Comparison of ENCODE assay signal across 8 cellular contexts in genomic region chr12:53295070-53295890, GRCh38. TPM values are rescaled to one million over a fixed set of nuclear protein-coding genes. Genes with fewer than 3 reads are reported as not detected.
DNase-seq lines count a peak whose midpoint lies in the region; ATAC-seq, FAIRE-seq and TF ChIP-seq lines count a peak whose summit lies in the region.

TSS of gene PFDN5 (plus strand) at chr12:53295542. CDS start at chr12:53295568, 26 bp downstream.

- peaks cover 32% of the 10 kb centered on the region for H3K79me2 ChIP-seq in keratinocyte (ENCODE audit: control insufficient read depth, insufficient read depth, low read length)

- no peaks in the 10 kb centered on the region for H4K20me1 ChIP-seq in keratinocyte (ENCODE audit: control insufficient read depth, extremely low read depth, insufficient read depth, low read length)

- ATAC-seq in GM19023 (IDR thresholded peaks at IDR 0.05; ENCODE audit: unreplicated experiment) (peak; percentile 73), HG03280 (IDR thresholded peaks at IDR 0.05; ENCODE audit: unreplicated experiment) (peak; percentile 79)
- ATAC-seq in activated CD4-positive, CD25-positive, alpha-beta regulatory T cell treated with anti-CD3 and anti-CD28 coated beads, Interleukin-2, amount 50 U/mL, for 24 hours, result peak; percentile 89 to 90

- peak; percentile 85 for DNase-seq in AG08396 (ENCODE audit: low spot score)
- DNase-seq in NCI-H345 treated with DMSO at 0.1 percent for 48 hours (lab: John Stamatoyannopoulos, UW; ENCODE audit: unreplicated experiment), result peak; percentile 90
- peak; percentile 92 for DNase-seq in cerebellar cortex (ENCODE audit: low spot score)
- peak; percentile 38 for DNase-seq in keratinocyte (ENCODE audit: low read depth, low spot score)
- peak; percentile 69 to 70 for DNase-seq in stimulated activated CD4-positive, alpha-beta T cell treated with anti-CD3 and anti-CD28 coated beads, Interleukin-15, amount 100 ng/mL, for 1 hour (ENCODE audit: low read depth in 1 of 2, low spot score in 1 of 2)

- H3K27ac ChIP-seq in keratinocyte (ENCODE audit: control insufficient read depth, insufficient read depth, low read length), result peak within 1 kb of the TSS; percentile 70

- H3K4me2 ChIP-seq in keratinocyte (ENCODE audit: control insufficient read depth, extremely low read depth, insufficient read depth, low read depth, low read length), result peak within 1 kb of the TSS; percentile 94

- peak within 1 kb of the TSS; percentile 67 to 96 (median 75) for H3K4me3 ChIP-seq in keratinocyte (ENCODE audit: control insufficient read depth in 2 of 3, extremely low read depth in 1 of 3, insufficient read depth in 2 of 3, low read depth in 1 of 3, low read length in 3 of 3)

- peaks cover 5 to 31% of the 10 kb centered on the region in 2 experiments for H3K36me3 ChIP-seq in keratinocyte (ENCODE audit: control insufficient read depth in 2 of 2, extremely low read depth in 1 of 2, insufficient read depth in 2 of 2, low read length in 2 of 2)

- H2AFZ ChIP-seq in keratinocyte (ENCODE audit: control insufficient read depth, low read length), result peak within 1 kb of the TSS; percentile 98

- peaks cover 22% of the 10 kb centered on the region for H3K4me1 ChIP-seq in keratinocyte (ENCODE audit: control insufficient read depth, extremely low read depth, insufficient read depth, low read length)

- FAIRE-seq in keratinocyte (lab: Jason Lieb, UNC), result peak; percentile 58

- no peaks in the 10 kb centered on the region for H3K9me3 ChIP-seq in keratinocyte (ENCODE audit: control insufficient read depth, low read depth, low read length)

- peak within 1 kb of the TSS; percentile 89 for H3K9ac ChIP-seq in keratinocyte (ENCODE audit: control insufficient read depth, extremely low read depth, insufficient read depth, low read length)

- no peaks in the 10 kb centered on the region for H3K9me1 ChIP-seq in keratinocyte (ENCODE audit: control insufficient read depth, extremely low read depth, insufficient read depth, low read length)

- TF ChIP-seq CTCF in keratinocyte (optimal IDR thresholded peaks at IDR 0.05 in 1 of 3, IDR thresholded peaks at IDR 0.05 in 1 of 3, conservative IDR thresholded peaks at IDR 0.05 in 1 of 3; ENCODE audit: extremely low read depth in 1 of 3, insufficient read depth in 2 of 3, low read length in 3 of 3), result no peak

- dilution Hi-C loops in keratinocyte (cut with MboI; ENCODE audit: extremely low pct_ligation_motif_present, low sequenced_read_pairs), result no loop called here

- H3K27me3 ChIP-seq in keratinocyte (ENCODE audit: control insufficient read depth, extremely low read depth, insufficient read depth, low read length), result no peaks in the 10 kb centered on the region

RNA-seq across cellular contexts. Expression of gene PFDN5, which starts in this region (rescaled TPM):
- 546 to 674 TPM (median 659 TPM) in 3 replicates for polyA plus RNA-seq in keratinocyte
- 1,063 TPM for polyA plus RNA-seq in keratinocyte (2011; ENCODE audit: low read depth)
- polyA plus RNA-seq in keratinocyte (2011; cell fraction: cytosol; rRNA removed), result 648 and 832 TPM in 2 replicates
- polyA plus RNA-seq in keratinocyte (2011; cell fraction: nucleus; rRNA removed), result 474 and 508 TPM in 2 replicates
- polyA plus RNA-seq in keratinocyte (2012; ENCODE audit: low replicate concordance), result 440 and 574 TPM in 2 replicates
- 84.4 to 171 TPM (median 143 TPM) in 3 replicates for polyA minus RNA-seq in keratinocyte
- 74.6 TPM for polyA minus RNA-seq in keratinocyte (2011; cell fraction: cytosol; rRNA and poly(A)+ RNA removed)
- polyA minus RNA-seq in keratinocyte (2011; cell fraction: nucleus; rRNA and poly(A)+ RNA removed), result 34.1 and 57.4 TPM in 2 replicates

Comparison
In these comparisons a context has a peak if more than half of its experiments do, and no peak if none do; other contexts are left out.
1. Peak in every context shown above with its lines: DNase-seq, ATAC-seq, H3K4me3 ChIP-seq and H3K27ac ChIP-seq.
2. DNase-seq: peak in every context shown above with its lines; median percentile 92 in cerebellar cortex; 90 in NCI-H345 treated with DMSO at 0.1 percent for 48 hours; 85 in AG08396; 70 in stimulated activated CD4-positive, alpha-beta T cell treated with anti-CD3 and anti-CD28 coated beads, Interleukin-15, amount 100 ng/mL, for 1 hour; 38 in keratinocyte.